Comparison of ENCODE assay signal across 8 cellular contexts in the genomic region with DNA sequence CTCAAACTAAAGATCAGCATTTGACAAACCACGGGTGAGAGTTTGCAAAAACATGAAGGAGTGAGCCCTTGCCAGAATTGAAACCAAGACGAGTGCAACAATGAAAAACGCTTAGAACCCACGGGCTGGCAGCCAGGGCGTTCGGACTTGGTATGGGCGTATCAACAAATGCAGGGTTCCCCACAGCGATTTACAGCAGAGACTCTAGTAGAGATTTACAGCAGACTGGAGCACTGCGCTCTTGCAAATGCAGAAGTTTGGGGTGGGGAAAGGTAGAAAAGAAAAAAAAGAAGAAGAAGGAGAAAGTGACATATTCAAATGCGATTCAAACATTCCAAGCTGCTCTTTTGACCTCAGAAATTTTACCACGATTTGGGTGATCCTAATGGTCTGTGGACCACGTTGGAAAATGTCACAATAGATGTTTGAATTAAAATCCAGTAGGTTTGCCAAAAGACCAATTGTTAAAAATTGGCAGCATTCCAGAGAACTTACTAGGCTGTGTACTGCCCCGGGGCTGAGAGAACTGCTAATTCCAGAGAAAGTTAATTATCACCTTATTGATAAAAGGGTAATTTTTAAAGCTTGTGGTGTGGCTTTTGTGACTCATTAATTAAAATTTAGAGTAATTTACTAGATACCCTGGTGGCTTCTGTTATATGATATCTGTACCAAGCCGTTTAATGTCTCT. TPM values are rescaled to one million over a fixed set of nuclear protein-coding genes. Genes with fewer than 3 reads are reported as not detected.
DNase-seq lines count a peak whose midpoint lies in the region; ATAC-seq and TF ChIP-seq lines count a peak whose summit lies in the region.

No MANE protein-coding gene starts in this region.

- peak overlapping the region; percentile 96 for H3K4me3 Mint-ChIP-seq in T-helper 17 cell
- H3K4me3 Mint-ChIP-seq in naive B cell, result peak overlapping the region; percentile 86 to 99 (median 96)

- peaks cover 0 to 2% (median 0%) of the 10 kb centered on the region in 7 donors for H3K9me3 Mint-ChIP-seq in naive B cell

- ATAC-seq in T-helper 17 cell (no peak), naive B cell (ENCODE audit: low read depth in 2 of 2) (peak in 1 of 2 donors; percentile 15)

- no peaks in the 10 kb centered on the region for H3K9me3 ChIP-seq in T-helper 17 cell (ENCODE audit: control insufficient read depth, low read length, poor library complexity, severe bottlenecking)
- H3K9me3 ChIP-seq in WERI-Rb-1 (ENCODE audit: severe bottlenecking), result no peaks in the 10 kb centered on the region

- H3K4me3 ChIP-seq in dorsolateral prefrontal cortex, result peak overlapping the region; percentile 13 to 67 (median 46)
- no peak overlapping the region for H3K4me3 ChIP-seq in WERI-Rb-1 (ENCODE audit: low read depth, low read length)

- H3K36me3 Mint-ChIP-seq in T-helper 17 cell (ENCODE audit: low read depth), result peaks cover 5% of the 10 kb centered on the region
- H3K36me3 Mint-ChIP-seq in naive B cell, result no peaks in the 10 kb centered on the region

- peaks cover 69% of the 10 kb centered on the region for H3K4me1 Mint-ChIP-seq in T-helper 17 cell
- peaks cover 48 to 83% (median 55%) of the 10 kb centered on the region in 3 donors for H3K4me1 Mint-ChIP-seq in naive B cell

- H3K36me3 ChIP-seq in WERI-Rb-1, result no peaks in the 10 kb centered on the region

- peak overlapping the region in 4 of 59 donors; percentile 7 to 22 (median 18) for H3K27ac ChIP-seq in dorsolateral prefrontal cortex
- H3K27ac ChIP-seq in WERI-Rb-1, result no peak overlapping the region

- TF ChIP-seq CTCF in dorsolateral prefrontal cortex (IDR thresholded peaks at IDR 0.05 in 54 of 56, conservative IDR thresholded peaks at IDR 0.05 in 2 of 56; ENCODE audit: low read depth in 1 of 56, partially characterized antibody in 56 of 56) (no peak), WERI-Rb-1 (IDR thresholded peaks at IDR 0.05; ENCODE audit: low read depth, low read length) (no peak)

- H3K27ac Mint-ChIP-seq in T-helper 17 cell (peak overlapping the region; percentile 100), naive B cell (peak overlapping the region; percentile 86 to 100 (median 94))

- intact Hi-C loops in dorsolateral prefrontal cortex (cut with DNase I), result no loop called here

- DNase-seq in NCI-H2029 treated with DMSO at 0.1 percent for 48 hours (lab: John Stamatoyannopoulos, UW) (peak; percentile 17), NCI-H2029 (lab: John Stamatoyannopoulos, UW) (no peak), T-helper 17 cell (no peak), dorsolateral prefrontal cortex (peak in 1 of 10 donors; percentile 25), naive B cell (peak; percentile 57), T-helper 9 cell (no peak), WERI-Rb-1 (no peak), SW480 (ENCODE audit: low spot score) (no peak)

- H3K27me3 Mint-ChIP-seq in T-helper 17 cell (no peaks in the 10 kb centered on the region), naive B cell (no peaks in the 10 kb centered on the region)

- H3K27me3 ChIP-seq in dorsolateral prefrontal cortex (peaks cover 0 to 11% (median 0%) of the 10 kb centered on the region in 45 donors), WERI-Rb-1 (ENCODE audit: insufficient read depth, low read depth, severe bottlenecking) (no peaks in the 10 kb centered on the region)

RNA-seq across cellular contexts. Expression of a gene that starts 3.4 kb away (rescaled TPM):
- total RNA-seq in T-helper 17 cell (10 to 100 TPM; 49.6 to 58.3 TPM), dorsolateral prefrontal cortex (1 to 10 TPM in 32 of 120 experiments, under 1 TPM in 78, not detected in 10; 0.21 to 2.1 (median 0.72) TPM)
- 10 to 100 TPM; 16.9 to 25.7 (median 18.3) TPM for polyA plus RNA-seq in naive B cell (ENCODE audit: low read depth in 6 of 6)

Comparison
In these comparisons a context has a peak if more than half of its experiments do, and no peak if none do; other contexts are left out.
1. DNase-seq: peak in NCI-H2029 treated with DMSO at 0.1 percent for 48 hours (single experiment) and naive B cell (single experiment); none in NCI-H2029 (single experiment), T-helper 17 cell (0 of 3), T-helper 9 cell (single experiment), WERI-Rb-1 (single experiment) and SW480 (single experiment).
2. RNA of a gene that starts 3.4 kb away (total RNA-seq): 49.6 to 58.3 TPM in T-helper 17 cell; 0.21 to 2.1 TPM in dorsolateral prefrontal cortex; every median in the first group is over 10 times any median in the second.